8 cellular contexts compared by ENCODE assay signal in genomic region chr1:25820247-25821111, GRCh38. TPM values are rescaled to one million over a fixed set of nuclear protein-coding genes. Genes with fewer than 3 reads are reported as not detected.
DNase-seq lines count a peak whose midpoint lies in the region; ATAC-seq lines count a peak whose summit lies in the region.

No MANE protein-coding gene starts in this region.

- CTCF ChIA-PET in activated CD4-positive, alpha-beta T cell treated with anti-CD3 and anti-CD28 coated beads for 36 hours (lab: Charles Lee), result interaction anchor here (0.6 to 1.5 kb wide), 8 partner anchors 32 to 297 kb away, joined by 3 to 5 read pairs (median 4); partner anchors contain the start of gene PAFAH2

- H3K4me1 Mint-ChIP-seq in activated CD4-positive, alpha-beta T cell treated with anti-CD3 and anti-CD28 coated beads for 36 hours, result peaks cover 33% of the 10 kb centered on the region

- intact Hi-C loops in activated CD4-positive, alpha-beta T cell treated with anti-CD3 and anti-CD28 coated beads for 36 hours (cut with DNase I, micrococcal nuclease), result loop anchor here in 1 of 2 experiments (1.0 to 2.0 kb wide), 6 partner anchors 39 to 390 kb away; partner anchors contain the start of genes AUNIP, MACO1, PAFAH2 and PAQR7

- DNase-seq in NCI-H345 (lab: John Stamatoyannopoulos, UW) (peak; percentile 43), NCI-H345 treated with DMSO at 0.1 percent for 48 hours (lab: John Stamatoyannopoulos, UW; ENCODE audit: unreplicated experiment) (no peak), NCI-H1092 treated with DMSO at 0.1 percent for 48 hours (lab: John Stamatoyannopoulos, UW) (peak; percentile 49), dedifferentiated amniotic fluid mesenchymal stem cell (ENCODE audit: extremely low spot score) (peak; percentile 34), lung microvascular endothelial cell (ENCODE audit: low read depth in 2 of 2) (peak; percentile 61 to 64)
- DNase-seq in activated CD4-positive, alpha-beta T cell treated with anti-CD3 and anti-CD28 coated beads for 36 hours, result peak; percentile 87
- peak; percentile 42 to 45 for DNase-seq in stimulated activated CD8-positive, alpha-beta memory T cell treated with anti-CD3 and anti-CD28 coated beads, Interleukin-7, amount 100 ng/mL, for 1 hour (ENCODE audit: low read depth in 2 of 2)

- no peaks in the 10 kb centered on the region for H3K27me3 Mint-ChIP-seq in activated CD4-positive, alpha-beta T cell treated with anti-CD3 and anti-CD28 coated beads for 36 hours

- POLR2A ChIA-PET in activated CD4-positive, alpha-beta T cell treated with anti-CD3 and anti-CD28 coated beads for 36 hours (lab: Charles Lee), result interaction anchor here (0.6 to 1.1 kb wide), 3 partner anchors 84 to 212 kb away, joined by 3 read pairs; no protein-coding TSS in a partner anchor

- peak overlapping the region; percentile 91 for H3K27ac Mint-ChIP-seq in activated CD4-positive, alpha-beta T cell treated with anti-CD3 and anti-CD28 coated beads for 36 hours

- peaks cover 4% of the 10 kb centered on the region for H3K36me3 Mint-ChIP-seq in activated CD4-positive, alpha-beta T cell treated with anti-CD3 and anti-CD28 coated beads for 36 hours (ENCODE audit: low read depth)

- no peaks in the 10 kb centered on the region for H3K9me3 Mint-ChIP-seq in activated CD4-positive, alpha-beta T cell treated with anti-CD3 and anti-CD28 coated beads for 36 hours (ENCODE audit: low read depth)

- H3K4me3 Mint-ChIP-seq in activated CD4-positive, alpha-beta T cell treated with anti-CD3 and anti-CD28 coated beads for 36 hours, result peak overlapping the region; percentile 87

- peak; percentile 38 for ATAC-seq in HG02642 (IDR thresholded peaks at IDR 0.05; ENCODE audit: poor library complexity, unreplicated experiment)
- peak; percentile 74 for ATAC-seq in activated CD4-positive, alpha-beta T cell treated with anti-CD3 and anti-CD28 coated beads for 36 hours

RNA-seq across cellular contexts. Expression of gene MTFR1L, which starts 0.7 kb away (rescaled TPM):
- 10 to 100 TPM; 27.7 to 30.8 TPM for total RNA-seq in activated CD4-positive, alpha-beta T cell treated with anti-CD3 and anti-CD28 coated beads for 36 hours
- total RNA-seq in lung microvascular endothelial cell, result 21.6 and 30.6 TPM in 2 replicates

RNA-seq across cellular contexts. Expression of gene SELENON, which starts 20.5 kb away (rescaled TPM):
- 10 to 100 TPM; 31.5 to 33.5 TPM for total RNA-seq in activated CD4-positive, alpha-beta T cell treated with anti-CD3 and anti-CD28 coated beads for 36 hours
- 21.8 and 27.8 TPM in 2 replicates for total RNA-seq in lung microvascular endothelial cell

RNA-seq across cellular contexts. Expression of gene AUNIP, which starts 38.8 kb away (rescaled TPM):
- total RNA-seq in activated CD4-positive, alpha-beta T cell treated with anti-CD3 and anti-CD28 coated beads for 36 hours, result 10 to 100 TPM in 1 of 2 experiments, 1 to 10 TPM in 1; 9.6 to 12.9 TPM
- total RNA-seq in lung microvascular endothelial cell, result 0.60 and 2.0 TPM in 2 replicates

RNA-seq across cellular contexts. Expression of gene PAQR7, which starts 55.0 kb away (rescaled TPM):
- 1 to 10 TPM; 3.9 to 4.4 TPM for total RNA-seq in activated CD4-positive, alpha-beta T cell treated with anti-CD3 and anti-CD28 coated beads for 36 hours
- 8.3 and 18.7 TPM in 2 replicates for total RNA-seq in lung microvascular endothelial cell
